ENCODE assay signal across 14 cellular contexts in the genomic region with DNA sequence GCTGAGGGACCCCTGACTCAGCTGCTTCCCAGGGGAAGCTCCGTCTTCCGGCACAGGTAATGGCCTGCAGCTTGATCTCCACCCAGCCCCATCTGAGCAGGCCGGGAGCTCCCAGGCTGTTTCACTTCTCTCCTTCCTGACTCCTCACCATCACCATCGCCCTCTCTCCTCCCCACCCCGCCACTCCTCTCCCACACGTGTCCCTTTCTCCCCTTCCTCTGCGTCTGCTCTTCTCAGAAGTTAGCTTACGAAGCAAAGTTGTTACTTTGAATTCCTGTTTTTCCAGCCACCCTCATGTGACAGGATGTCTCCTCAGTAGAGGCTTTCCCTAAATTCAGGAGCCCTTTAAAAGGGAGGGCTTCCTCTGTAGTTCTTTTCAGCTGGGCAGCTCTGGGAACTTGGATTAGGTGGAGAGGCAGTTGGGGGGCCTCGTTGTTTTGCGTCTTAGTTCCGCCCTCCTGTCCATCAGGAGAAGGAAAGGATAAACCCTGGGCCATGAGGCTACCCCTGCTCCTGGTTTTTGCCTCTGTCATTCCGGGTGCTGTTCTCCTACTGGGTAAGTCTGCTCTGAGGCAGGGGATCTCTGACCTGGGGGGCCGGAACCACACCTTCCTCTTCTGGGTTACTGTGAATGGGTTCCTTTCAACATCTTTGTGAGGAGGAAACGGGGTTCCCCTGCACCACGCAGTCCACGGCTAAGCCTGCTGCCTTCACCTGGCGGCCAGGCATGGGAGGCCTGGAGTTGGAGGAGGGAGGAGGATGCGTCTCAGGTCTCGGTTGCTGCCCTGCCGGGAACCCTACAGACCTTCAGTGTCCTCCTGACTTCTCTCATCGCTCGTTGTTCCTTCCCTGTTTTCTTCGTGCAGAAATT. TPM values are rescaled to one million over a fixed set of nuclear protein-coding genes. Genes with fewer than 3 reads are reported as not detected.
A peak's percentile ranks its signal among the peaks of the same experiment; 100 is the strongest.
DNase-seq lines count a peak whose midpoint lies in the region; ATAC-seq and TF ChIP-seq lines count a peak whose summit lies in the region.
"Had no signal": no experiment of that assay in that cellular context is flagged by ENCODE, and none has a peak within 500 bp of the region (broad histone marks: within the 10 kb centered on the region; RNA-seq: fewer than 3 reads in every experiment).

A gene (plus strand): TSS at position 378 of the 871 bp plus-strand sequence. CDS start 118 bp downstream, at position 496.

- no peaks in the 10 kb centered on the region for H3K36me3 ChIP-seq in GM23338 (ENCODE audit: insufficient read depth)
- no peaks in the 10 kb centered on the region for H3K36me3 ChIP-seq in duodenal mucosa (ENCODE audit: control insufficient read depth in 1 of 2, insufficient read depth in 2 of 2, low read length in 2 of 2)
- H3K36me3 ChIP-seq in lower lobe of right lung, result no peaks in the 10 kb centered on the region

- H3K9me3 ChIP-seq in duodenal mucosa (ENCODE audit: control insufficient read depth in 1 of 2, low read length in 2 of 2) (no peaks in the 10 kb centered on the region), lower lobe of right lung (no peaks in the 10 kb centered on the region)

- DNase-seq in GM23338 (ENCODE audit: low spot score), result no peak
- DNase-seq in lower lobe of right lung, result peak; percentile 61
- no peak for DNase-seq in stimulated activated effector memory CD8-positive, alpha-beta T cell treated with anti-CD3 and anti-CD28 coated beads, Interleukin-12 subunit alpha, Interleukin-12 subunit beta, amount 100 ng/mL, for 72 hours (ENCODE audit: low spot score in 2 of 2)
- DNase-seq in HEK293T (ENCODE audit: extremely low spot score), result no peak
- DNase-seq in dedifferentiated amniotic fluid mesenchymal stem cell (ENCODE audit: extremely low spot score), result no peak
- no peak for DNase-seq in HPDE6-E6E7 (ENCODE audit: extremely low spot score)
- DNase-seq: AML-193; effector CD8-positive, alpha-beta T cell; EL; NCI-H1417 treated with DMSO at 0.1 percent for 48 hours; T-helper 1 cell had no signal

- no peak within 1 kb of the TSS for H3K4me3 Mint-ChIP-seq in GM23338
- no peak within 1 kb of the TSS for H3K4me3 Mint-ChIP-seq in stimulated activated effector memory CD8-positive, alpha-beta T cell treated with anti-CD3 and anti-CD28 coated beads, Interleukin-12 subunit alpha, Interleukin-12 subunit beta, amount 100 ng/mL, for 72 hours
- H3K4me3 Mint-ChIP-seq: nephron had no signal

- H3K9me2 ChIP-seq in GM23338 (ENCODE audit: insufficient read depth), result no peaks in the 10 kb centered on the region

- no peak within 1 kb of the TSS for H3K27ac Mint-ChIP-seq in GM23338
- no peak within 1 kb of the TSS for H3K27ac Mint-ChIP-seq in stimulated activated effector memory CD8-positive, alpha-beta T cell treated with anti-CD3 and anti-CD28 coated beads, Interleukin-12 subunit alpha, Interleukin-12 subunit beta, amount 100 ng/mL, for 72 hours
- H3K27ac Mint-ChIP-seq: nephron had no signal

- no peak within 1 kb of the TSS for H3K4me2 ChIP-seq in GM23338

- no peaks in the 10 kb centered on the region for H3K4me1 ChIP-seq in GM23338 (ENCODE audit: insufficient read depth)
- no peaks in the 10 kb centered on the region for H3K4me1 ChIP-seq in duodenal mucosa (ENCODE audit: control insufficient read depth in 1 of 2, insufficient read depth in 2 of 2, low read length in 2 of 2)
- no peaks in the 10 kb centered on the region for H3K4me1 ChIP-seq in lower lobe of right lung

- peaks cover 6% of the 10 kb centered on the region for H3K27me3 Mint-ChIP-seq in GM23338 (ENCODE audit: insufficient read depth, low read depth, poor library complexity)

- no peak within 1 kb of the TSS for H3K4me3 ChIP-seq in GM23338
- H3K4me3 ChIP-seq in duodenal mucosa (ENCODE audit: low read depth in 1 of 2, low read length in 2 of 2), result peak within 1 kb of the TSS; percentile 48 to 54
- H3K4me3 ChIP-seq in lower lobe of right lung, result peak within 1 kb of the TSS; percentile 46

- intact Hi-C loops in lower lobe of right lung (cut with DNase I), result no loop called here

- H3K36me3 Mint-ChIP-seq in GM23338 (ENCODE audit: low read depth), result no peaks in the 10 kb centered on the region
- no peaks in the 10 kb centered on the region for H3K36me3 Mint-ChIP-seq in stimulated activated effector memory CD8-positive, alpha-beta T cell treated with anti-CD3 and anti-CD28 coated beads, Interleukin-12 subunit alpha, Interleukin-12 subunit beta, amount 100 ng/mL, for 72 hours

- no peaks in the 10 kb centered on the region for H3F3A ChIP-seq in GM23338 (replicated peaks; ENCODE audit: low read depth)

- H3K27me3 ChIP-seq in GM23338 (ENCODE audit: insufficient read depth) (no peaks in the 10 kb centered on the region), duodenal mucosa (ENCODE audit: control insufficient read depth in 1 of 2, insufficient read depth in 2 of 2, low read length in 2 of 2) (no peaks in the 10 kb centered on the region), lower lobe of right lung (ENCODE audit: low read depth) (no peaks in the 10 kb centered on the region)

- H3K9me3 Mint-ChIP-seq in GM23338, result no peaks in the 10 kb centered on the region
- no peaks in the 10 kb centered on the region for H3K9me3 Mint-ChIP-seq in stimulated activated effector memory CD8-positive, alpha-beta T cell treated with anti-CD3 and anti-CD28 coated beads, Interleukin-12 subunit alpha, Interleukin-12 subunit beta, amount 100 ng/mL, for 72 hours
- H3K9me3 Mint-ChIP-seq: nephron had no signal

- TF ChIP-seq CTCF in GM23338 (conservative IDR thresholded peaks at IDR 0.05; ENCODE audit: low read depth in 2 of 2) (no peak), lower lobe of right lung (IDR thresholded peaks at IDR 0.05) (no peak)

- H3K79me2 ChIP-seq in GM23338 (replicated peaks; ENCODE audit: insufficient read depth), result no peaks in the 10 kb centered on the region

- POLR2A ChIA-PET in HEK293T (lab: Yijun Ruan, JAX), result no interaction called here

- H2AFZ ChIP-seq in GM23338, result peak within 1 kb of the TSS; percentile 87

- peaks cover 7% of the 10 kb centered on the region for H3K4me1 Mint-ChIP-seq in GM23338
- peaks cover 7% of the 10 kb centered on the region for H3K4me1 Mint-ChIP-seq in stimulated activated effector memory CD8-positive, alpha-beta T cell treated with anti-CD3 and anti-CD28 coated beads, Interleukin-12 subunit alpha, Interleukin-12 subunit beta, amount 100 ng/mL, for 72 hours
- H3K4me1 Mint-ChIP-seq: nephron had no signal

- CTCF ChIA-PET in HEK293T (lab: Yijun Ruan, JAX), result no interaction called here

- H3K9ac ChIP-seq in duodenal mucosa (ENCODE audit: low read depth in 1 of 2, low read length in 2 of 2), result peak within 1 kb of the TSS in 1 of 2 donors; percentile 15

- H3K27ac ChIP-seq in GM23338 (ENCODE audit: low read depth), result no peak within 1 kb of the TSS
- no peak within 1 kb of the TSS for H3K27ac ChIP-seq in duodenal mucosa (ENCODE audit: low read depth, low read length)
- peak within 1 kb of the TSS; percentile 71 for H3K27ac ChIP-seq in lower lobe of right lung

- H4K20me1 ChIP-seq in GM23338 (replicated peaks; ENCODE audit: insufficient read depth), result no peaks in the 10 kb centered on the region

- ATAC-seq in GM23338 (peak; percentile 62), lower lobe of right lung (peak; percentile 59 to 76), HG02870 (IDR thresholded peaks at IDR 0.05; ENCODE audit: unreplicated experiment) (no peak)
- peak; percentile 35 for ATAC-seq in stimulated activated effector memory CD8-positive, alpha-beta T cell treated with anti-CD3 and anti-CD28 coated beads, Interleukin-12 subunit alpha, Interleukin-12 subunit beta, amount 100 ng/mL, for 72 hours

TF ChIP-seq in GM23338, 12 proteins besides CTCF, POLR2A, EP300 and RAD21 (continues in another document):
- TF ChIP-seq ZNF331 (CRISPR knock-in tag; IDR thresholded peaks at IDR 0.05; ENCODE audit: low read depth) (no peak), NANOG (IDR thresholded peaks at IDR 0.05; ENCODE audit: borderline replicate concordance) (no peak), JUNB (IDR thresholded peaks at IDR 0.05; ENCODE audit: unreplicated experiment) (no peak), EZH2 (IDR thresholded peaks at IDR 0.05; ENCODE audit: low read depth, unreplicated experiment) (no peak), POLR2AphosphoS5 (IDR thresholded peaks at IDR 0.05; ENCODE audit: low read depth) (no peak)

TF ChIP-seq in HEK293T, 16 proteins besides CTCF, POLR2A, EP300 and RAD21:
- no peak for TF ChIP-seq ARNT (IDR thresholded peaks at IDR 0.05)
- TF ChIP-seq NFRKB (IDR thresholded peaks at IDR 0.05), result no peak
- TF ChIP-seq, protein P1, sequence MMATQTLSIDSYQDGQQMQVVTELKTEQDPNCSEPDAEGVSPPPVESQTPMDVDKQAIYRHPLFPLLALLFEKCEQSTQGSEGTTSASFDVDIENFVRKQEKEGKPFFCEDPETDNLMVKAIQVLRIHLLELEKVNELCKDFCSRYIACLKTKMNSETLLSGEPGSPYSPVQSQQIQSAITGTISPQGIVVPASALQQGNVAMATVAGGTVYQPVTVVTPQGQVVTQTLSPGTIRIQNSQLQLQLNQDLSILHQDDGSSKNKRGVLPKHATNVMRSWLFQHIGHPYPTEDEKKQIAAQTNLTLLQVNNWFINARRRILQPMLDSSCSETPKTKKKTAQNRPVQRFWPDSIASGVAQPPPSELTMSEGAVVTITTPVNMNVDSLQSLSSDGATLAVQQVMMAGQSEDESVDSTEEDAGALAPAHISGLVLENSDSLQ (IDR thresholded peaks at IDR 0.05), result no peak
- TF ChIP-seq L3MBTL2 (conservative IDR thresholded peaks at IDR 0.05), result no peak
- no peak for TF ChIP-seq FOXM1 (IDR thresholded peaks at IDR 0.05; ENCODE audit: borderline replicate concordance)
- TF ChIP-seq TARDBP (IDR thresholded peaks at IDR 0.05), result no peak
- TF ChIP-seq FOXK2 (IDR thresholded peaks at IDR 0.05), result no peak
- TF ChIP-seq SP1 (IDR thresholded peaks at IDR 0.05), result no peak
- no peak for TF ChIP-seq LEF1 (IDR thresholded peaks at IDR 0.05; ENCODE audit: borderline replicate concordance)
- TF ChIP-seq HDGF (IDR thresholded peaks at IDR 0.05; ENCODE audit: borderline replicate concordance), result no peak
- no peak for TF ChIP-seq SUZ12 (IDR thresholded peaks at IDR 0.05)
- no peak for TF ChIP-seq CTBP1 (IDR thresholded peaks at IDR 0.05; ENCODE audit: borderline replicate concordance)
- no peak for TF ChIP-seq FOXA1 (IDR thresholded peaks at IDR 0.05)

RNA-seq across cellular contexts. Expression of the gene that starts here (rescaled TPM):
- total RNA-seq in GM23338 (2014; rRNA removed; shearing (Covaris generic)), result 0.04 TPM in 1 of 2 replicates, not detected in the other
- not detected in 2 replicates for polyA plus RNA-seq in GM23338 (2016; fragmentation: Nextera tagmentation; extraction: Ambion mirVana)
- total RNA-seq in lower lobe of right lung, result 529 TPM

Comparison
In these comparisons a context has a peak if more than half of its experiments do, and no peak if none do; other contexts are left out.
1. RNA of the gene that starts here (total RNA-seq): 529 TPM in lower lobe of right lung (single experiment); 0.04 TPM in GM23338; every median in the first group is over 100 times any median in the second.
2. Peak in ATAC-seq in GM23338; RNA of the gene not detected or under 1 TPM.